ENCODE assay signal across 13 cellular contexts in genomic region chr3:124773351-124774304, GRCh38. TPM values are rescaled to one million over a fixed set of nuclear protein-coding genes. Genes with fewer than 3 reads are reported as not detected.
DNase-seq lines count a peak whose midpoint lies in the region; TF ChIP-seq lines count a peak whose summit lies in the region.
"Had no signal": no experiment of that assay in that cellular context is flagged by ENCODE, and none has a peak within 500 bp of the region (broad histone marks: within the 10 kb centered on the region; RNA-seq: fewer than 3 reads in every experiment).

No MANE protein-coding gene starts in this region.

- no peaks in the 10 kb centered on the region for H3K36me3 ChIP-seq in transverse colon

- peaks cover 3% of the 10 kb centered on the region for H3K27me3 Mint-ChIP-seq in brain
- H3K27me3 Mint-ChIP-seq in nephron (ENCODE audit: low read depth) = no peaks in the 10 kb centered on the region
- peaks cover 18% of the 10 kb centered on the region for H3K27me3 Mint-ChIP-seq in activated T-helper 2 cell treated with anti-CD3 and anti-CD28 coated beads, Interferon-gamma antibody, Interleukin-2, Interleukin-4, amounts not matched to agents 10 μg/mL and 5 μg/mL and 100 μg/mL, durations not matched to agents 14 hours and 24 hours and 36 hours (ENCODE audit: low read depth)

- H3K9me3 Mint-ChIP-seq in brain = no peaks in the 10 kb centered on the region
- no peaks in the 10 kb centered on the region for H3K9me3 Mint-ChIP-seq in nephron
- no peaks in the 10 kb centered on the region for H3K9me3 Mint-ChIP-seq in activated T-helper 2 cell treated with anti-CD3 and anti-CD28 coated beads, Interferon-gamma antibody, Interleukin-2, Interleukin-4, amounts not matched to agents 10 μg/mL and 5 μg/mL and 100 μg/mL, durations not matched to agents 14 hours and 24 hours and 36 hours
- H3K9me3 Mint-ChIP-seq: activated naive CD8-positive, alpha-beta T cell treated with anti-CD3 and anti-CD28 coated beads for 36 hours had no signal

- H3K4me1 Mint-ChIP-seq in brain = peaks cover 82% of the 10 kb centered on the region
- peaks cover 77% of the 10 kb centered on the region for H3K4me1 Mint-ChIP-seq in nephron
- no peaks in the 10 kb centered on the region for H3K4me1 Mint-ChIP-seq in activated T-helper 2 cell treated with anti-CD3 and anti-CD28 coated beads, Interferon-gamma antibody, Interleukin-2, Interleukin-4, amounts not matched to agents 10 μg/mL and 5 μg/mL and 100 μg/mL, durations not matched to agents 14 hours and 24 hours and 36 hours (ENCODE audit: low read depth)
- H3K4me1 Mint-ChIP-seq: activated naive CD8-positive, alpha-beta T cell treated with anti-CD3 and anti-CD28 coated beads for 36 hours had no signal

- H3K9me3 ChIP-seq in transverse colon = no peaks in the 10 kb centered on the region
- H3K9me3 ChIP-seq: suprapubic skin had no signal

- H3K4me3 Mint-ChIP-seq in brain (no peak overlapping the region), nephron (no peak overlapping the region)
- H3K4me3 Mint-ChIP-seq in activated T-helper 2 cell treated with anti-CD3 and anti-CD28 coated beads, Interferon-gamma antibody, Interleukin-2, Interleukin-4, amounts not matched to agents 10 μg/mL and 5 μg/mL and 100 μg/mL, durations not matched to agents 14 hours and 24 hours and 36 hours (ENCODE audit: low read depth) = no peak overlapping the region
- H3K4me3 Mint-ChIP-seq: activated naive CD8-positive, alpha-beta T cell treated with anti-CD3 and anti-CD28 coated beads for 36 hours had no signal

- TF ChIP-seq CTCF in brain (conservative IDR thresholded peaks at IDR 0.05) = no peak
- no peak for TF ChIP-seq CTCF in nephron (IDR thresholded peaks at IDR 0.05; ENCODE audit: unreplicated experiment in 3 of 3)
- no peak for TF ChIP-seq CTCF in transverse colon (IDR thresholded peaks at IDR 0.05)

- no peak for TF ChIP-seq POLR2A in transverse colon (IDR thresholded peaks at IDR 0.05)

- 89 to 96% methylated on average over 7 to 17 of the region's 17 CpGs for WGBS in transverse colon (ENCODE audit: low coverage in 1 of 2), 2 donors

- no peaks in the 10 kb centered on the region for H3K27me3 ChIP-seq in transverse colon
- H3K27me3 ChIP-seq: suprapubic skin had no signal

- H3K27ac ChIP-seq in transverse colon = peak overlapping the region in 3 of 4 donors; percentile 72 to 80 (median 76)
- H3K27ac ChIP-seq: suprapubic skin had no signal

- no peak overlapping the region for H3K4me3 ChIP-seq in transverse colon
- H3K4me3 ChIP-seq: K562, suprapubic skin had no signal

- in situ Hi-C loops in transverse colon (cut with MboI; ENCODE audit: low pct_ligation_motif_present in 1 of 4, low pct_unique_long_range_greater_than_20kb in 1 of 4, low sequenced_read_pairs in 3 of 4) = loop anchor here in 1 of 4 donors (25.0 kb wide), 1 partner anchor 664 kb away; no protein-coding TSS in a partner anchor

- H3K4me1 ChIP-seq in transverse colon = peaks cover 22 to 33% (median 26%) of the 10 kb centered on the region in 4 donors

- H3K36me3 Mint-ChIP-seq in brain (no peaks in the 10 kb centered on the region), nephron (ENCODE audit: low read depth) (no peaks in the 10 kb centered on the region)
- no peaks in the 10 kb centered on the region for H3K36me3 Mint-ChIP-seq in activated T-helper 2 cell treated with anti-CD3 and anti-CD28 coated beads, Interferon-gamma antibody, Interleukin-2, Interleukin-4, amounts not matched to agents 10 μg/mL and 5 μg/mL and 100 μg/mL, durations not matched to agents 14 hours and 24 hours and 36 hours (ENCODE audit: low read depth)
- H3K36me3 Mint-ChIP-seq: activated naive CD8-positive, alpha-beta T cell treated with anti-CD3 and anti-CD28 coated beads for 36 hours had no signal

- peak overlapping the region in 3 of 5 experiments; percentile 72 to 78 (median 78) for H3K27ac Mint-ChIP-seq in brain
- peak overlapping the region; percentile 51 to 85 (median 62) for H3K27ac Mint-ChIP-seq in nephron
- no peak overlapping the region for H3K27ac Mint-ChIP-seq in activated T-helper 2 cell treated with anti-CD3 and anti-CD28 coated beads, Interferon-gamma antibody, Interleukin-2, Interleukin-4, amounts not matched to agents 10 μg/mL and 5 μg/mL and 100 μg/mL, durations not matched to agents 14 hours and 24 hours and 36 hours
- H3K27ac Mint-ChIP-seq: activated naive CD8-positive, alpha-beta T cell treated with anti-CD3 and anti-CD28 coated beads for 36 hours had no signal

- peak; percentile 34 for DNase-seq in activated effector memory CD4-positive, alpha-beta T cell treated with anti-CD3 and anti-CD28 coated beads, Interleukin-2, amount 50 U/mL, for 16 hours
- DNase-seq in activated effector memory CD4-positive, alpha-beta T cell treated with Interleukin-2 at 50 U/mL for 16 hours = no peak
- DNase-seq in transverse colon = no peak
- DNase-seq in activated T-helper 2 cell treated with anti-CD3 and anti-CD28 coated beads, Interferon-gamma antibody, Interleukin-2, Interleukin-4, amounts not matched to agents 10 μg/mL and 5 μg/mL and 100 μg/mL, durations not matched to agents 14 hours and 24 hours and 36 hours (ENCODE audit: low spot score) = no peak
- no peak for DNase-seq in cerebellar cortex (ENCODE audit: low spot score)
- no peak for DNase-seq in activated CD4-positive, CD25-positive, alpha-beta regulatory T cell (lab: John Stamatoyannopoulos, UW)
- DNase-seq: activated CD8-positive, alpha-beta memory T cell treated with anti-CD3 and anti-CD28 coated beads, Interleukin-2, amount 50 U/mL, for 4 hours; activated naive CD8-positive, alpha-beta T cell treated with anti-CD3 and anti-CD28 coated beads for 36 hours; NCI-H1930 had no signal

- intact Hi-C loops in transverse colon (cut with DNase I; ENCODE audit: low total_unique reads) = loop anchor here (5.0 kb wide), 1 partner anchor 114 kb away; the partner anchor contains the start of gene ITGB5
- intact Hi-C loops in activated T-helper 2 cell treated with anti-CD3 and anti-CD28 coated beads, Interferon-gamma antibody, Interleukin-2, Interleukin-4, amounts not matched to agents 10 μg/mL and 5 μg/mL and 100 μg/mL, durations not matched to agents 14 hours and 24 hours and 36 hours (cut with micrococcal nuclease) = no loop called here

- no peak for TF ChIP-seq EP300 in transverse colon (IDR thresholded peaks at IDR 0.05; ENCODE audit: low read depth)

RNA-seq across cellular contexts. Expression of gene UMPS, which starts 43.4 kb away (rescaled TPM):
- polyA plus RNA-seq in brain (ENCODE audit: insufficient read depth, low read depth, low replicate concordance) = 14.5 TPM
- 10 to 100 TPM; 10.3 to 47.5 (median 19.6) TPM for total RNA-seq in transverse colon
- 49.0 and 52.8 TPM in 2 replicates for total RNA-seq in activated T-helper 2 cell treated with anti-CD3 and anti-CD28 coated beads, Interferon-gamma antibody, Interleukin-2, Interleukin-4, amounts not matched to agents 10 μg/mL and 5 μg/mL and 100 μg/mL, durations not matched to agents 14 hours and 24 hours and 36 hours
